15 cellular contexts compared by ENCODE assay signal in the genomic region with DNA sequence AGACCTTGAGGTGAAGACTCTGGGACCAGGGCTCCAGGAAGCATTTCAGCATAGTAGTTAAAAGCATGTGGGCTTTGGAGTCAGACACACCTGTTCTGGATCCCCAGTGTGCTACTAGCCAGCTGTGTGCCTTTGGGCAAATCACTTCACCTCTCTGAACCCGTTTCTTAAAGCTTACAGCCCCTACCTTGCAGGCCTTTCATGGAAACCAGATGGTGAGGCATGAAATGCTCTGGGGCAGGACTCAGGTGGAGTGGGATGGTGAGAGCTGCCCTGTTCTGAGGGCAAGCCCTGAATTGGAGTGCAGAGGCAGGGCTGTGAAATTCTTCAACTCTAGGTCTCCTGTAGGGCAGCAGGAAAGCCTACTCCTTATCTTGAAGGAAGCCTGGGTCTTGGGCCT. TPM values are rescaled to one million over a fixed set of nuclear protein-coding genes. Genes with fewer than 3 reads are reported as not detected.
DNase-seq lines count a peak whose midpoint lies in the region; ATAC-seq lines count a peak whose summit lies in the region.
"Had no signal": no experiment of that assay in that cellular context is flagged by ENCODE, and none has a peak within 500 bp of the region (broad histone marks: within the 10 kb centered on the region; RNA-seq: fewer than 3 reads in every experiment).

No MANE protein-coding gene starts in this region.

- CTCF ChIA-PET in naive thymus-derived CD4-positive, alpha-beta T cell (lab: Charles Lee) = interaction anchor here (0.7 to 3.2 kb wide), 5 partner anchors 7 to 204 kb away, joined by 3 to 11 read pairs (median 6); no protein-coding TSS in a partner anchor

- H3K4me3 ChIP-seq in naive thymus-derived CD4-positive, alpha-beta T cell (ENCODE audit: low read length) = no peak overlapping the region
- H3K4me3 ChIP-seq: body of pancreas had no signal

- peaks cover 71 to 100% (median 85%) of the 10 kb centered on the region in 7 donors for H3K4me1 Mint-ChIP-seq in naive thymus-derived CD4-positive, alpha-beta T cell

- peaks cover 0 to 4% (median 0%) of the 10 kb centered on the region in 11 donors for H3K9me3 Mint-ChIP-seq in naive thymus-derived CD4-positive, alpha-beta T cell

- H3K27me3 ChIP-seq in naive thymus-derived CD4-positive, alpha-beta T cell (ENCODE audit: control insufficient read depth in 2 of 2, insufficient read depth in 2 of 2, low read length in 2 of 2) = no peaks in the 10 kb centered on the region
- H3K27me3 ChIP-seq: body of pancreas had no signal

- H3K27me3 Mint-ChIP-seq in naive thymus-derived CD4-positive, alpha-beta T cell = no peaks in the 10 kb centered on the region

- DNase-seq in DMS53 (lab: John Stamatoyannopoulos, UW) (peak; percentile 72), DMS53 treated with DMSO at 0.1 percent for 48 hours (lab: John Stamatoyannopoulos, UW; ENCODE audit: unreplicated experiment) (no peak), HUDEP-2 (lab: John Stamatoyannopoulos, UW; ENCODE audit: unreplicated experiment in 76 of 76) (peak in 40 of 76 experiments; percentile 17 to 75 (median 44)), putamen (ENCODE audit: low spot score) (no peak), NCI-H748 (lab: John Stamatoyannopoulos, UW; ENCODE audit: unreplicated experiment) (no peak)
- DNase-seq in activated T-cell treated with anti-CD3 and anti-CD28 coated beads, Interleukin-2, amount 50 U/mL, for 48 hours = peak; percentile 45 to 48
- no peak for DNase-seq in naive thymus-derived CD4-positive, alpha-beta T cell
- DNase-seq: 8988T, body of pancreas, NCI-H2029 treated with DMSO at 0.1 percent for 48 hours, NCI-H748 treated with DMSO at 0.1 percent for 48 hours, nucleus accumbens, small intestine had no signal

- H3K27ac ChIP-seq in naive thymus-derived CD4-positive, alpha-beta T cell (ENCODE audit: low read depth, low read length) = peak overlapping the region; percentile 59
- H3K27ac ChIP-seq: body of pancreas had no signal

- H3K36me3 Mint-ChIP-seq in naive thymus-derived CD4-positive, alpha-beta T cell = peaks cover 12 to 36% (median 29%) of the 10 kb centered on the region in 5 donors

- H3K27ac Mint-ChIP-seq in naive thymus-derived CD4-positive, alpha-beta T cell = peak overlapping the region; percentile 79 to 100 (median 98)

- peaks cover 14 to 32% (median 16%) of the 10 kb centered on the region in 3 experiments for H3K36me3 ChIP-seq in naive thymus-derived CD4-positive, alpha-beta T cell (ENCODE audit: control insufficient read depth in 2 of 3, insufficient read depth in 3 of 3, low read length in 3 of 3)

- peak overlapping the region in 5 of 10 donors; percentile 6 to 68 (median 25) for H3K4me3 Mint-ChIP-seq in naive thymus-derived CD4-positive, alpha-beta T cell

- H3K9me3 ChIP-seq in naive thymus-derived CD4-positive, alpha-beta T cell (ENCODE audit: control insufficient read depth in 2 of 3, low read length in 3 of 3) = no peaks in the 10 kb centered on the region
- H3K9me3 ChIP-seq: body of pancreas had no signal

- POLR2A ChIA-PET in naive thymus-derived CD4-positive, alpha-beta T cell (lab: Charles Lee) = interaction anchor here (0.6 to 26.2 kb wide), 8 partner anchors 12 to 107 kb away, joined by 3 to 1403 read pairs (median 20); partner anchors contain the start of genes UCP2 and UCP3

- intact Hi-C loops in naive thymus-derived CD4-positive, alpha-beta T cell (cut with micrococcal nuclease) = no loop called here

- H3K4me1 ChIP-seq in naive thymus-derived CD4-positive, alpha-beta T cell (ENCODE audit: control insufficient read depth in 2 of 2, insufficient read depth in 2 of 2, low read length in 2 of 2) = peaks cover 84 to 93% of the 10 kb centered on the region in 2 donors
- H3K4me1 ChIP-seq: body of pancreas had no signal

- no peak for ATAC-seq in naive thymus-derived CD4-positive, alpha-beta T cell
- ATAC-seq in GM19328 (IDR thresholded peaks at IDR 0.05; ENCODE audit: unreplicated experiment) = no peak
- ATAC-seq: body of pancreas, Right ventricle myocardium inferior had no signal

RNA-seq across cellular contexts. Expression of gene UCP2, which starts 10.5 kb away (rescaled TPM):
- 100 to 1,000 TPM; 365 to 949 (median 395) TPM for total RNA-seq in naive thymus-derived CD4-positive, alpha-beta T cell
- polyA plus RNA-seq in naive thymus-derived CD4-positive, alpha-beta T cell = 1,000 to 10,000 TPM; 1,221 to 1,411 TPM

RNA-seq across cellular contexts. Expression of gene DNAJB13, which starts 21.4 kb away (rescaled TPM):
- under 1 TPM in 4 of 5 experiments, not detected in 1; 0.19 to 0.73 (median 0.44) TPM for total RNA-seq in naive thymus-derived CD4-positive, alpha-beta T cell
- polyA plus RNA-seq in naive thymus-derived CD4-positive, alpha-beta T cell = under 1 TPM; 0.32 to 0.45 TPM
- total RNA-seq: Right ventricle myocardium inferior had no signal

RNA-seq across cellular contexts. Expression of gene UCP3, which starts 36.7 kb away (rescaled TPM):
- total RNA-seq in naive thymus-derived CD4-positive, alpha-beta T cell = 10 to 100 TPM in 1 of 5 experiments, 1 to 10 TPM in 4; 3.8 to 10.5 (median 6.6) TPM
- under 1 TPM; 0.41 to 0.97 TPM for polyA plus RNA-seq in naive thymus-derived CD4-positive, alpha-beta T cell

Comparison
In these comparisons a context has a peak if more than half of its experiments do, and no peak if none do; other contexts are left out.
1. DNase-seq: peak in DMS53 (single experiment), HUDEP-2 (40 of 76) and activated T-cell treated with anti-CD3 and anti-CD28 coated beads, Interleukin-2, amount 50 U/mL, for 48 hours (2 of 2); none in DMS53 treated with DMSO at 0.1 percent for 48 hours (single experiment), naive thymus-derived CD4-positive, alpha-beta T cell (0 of 9), putamen (single experiment) and NCI-H748 (single experiment).